In the genomic region with DNA sequence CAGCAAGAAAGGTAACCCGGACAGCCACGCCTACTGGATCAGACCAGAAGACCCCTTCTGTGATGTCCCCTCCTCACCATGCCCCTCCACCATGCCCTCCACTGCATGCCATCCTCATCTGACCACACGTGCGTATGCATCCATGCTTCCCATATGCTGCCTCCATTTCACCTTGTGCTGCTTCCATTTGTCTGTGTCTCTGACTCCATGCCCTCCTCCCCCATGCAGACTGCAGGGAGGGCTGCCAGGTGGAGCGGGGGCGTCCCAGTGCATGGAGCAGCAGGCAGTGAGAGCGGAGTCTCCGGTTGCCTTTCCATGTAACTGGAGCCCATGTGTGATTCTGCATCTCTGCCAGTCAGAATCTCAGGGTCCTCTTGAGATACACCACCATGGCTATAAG, we compare ENCODE assay signal across 22 cellular contexts. TPM values are rescaled to one million over a fixed set of nuclear protein-coding genes. Genes with fewer than 3 reads are reported as not detected.
A peak's percentile ranks its signal among the peaks of the same experiment; 100 is the strongest.
DNase-seq lines count a peak whose midpoint lies in the region; ATAC-seq and TF ChIP-seq lines count a peak whose summit lies in the region.
"Had no signal": no experiment of that assay in that cellular context is flagged by ENCODE, and none has a peak within 500 bp of the region (broad histone marks: within the 10 kb centered on the region; RNA-seq: fewer than 3 reads in every experiment).

No MANE protein-coding gene starts in this region.

- peaks cover 70% of the 10 kb centered on the region for H3K4me1 Mint-ChIP-seq in activated CD8-positive, alpha-beta T cell treated with anti-CD3 and anti-CD28 coated beads for 36 hours (ENCODE audit: low read depth)
- H3K4me1 Mint-ChIP-seq in naive thymus-derived CD8-positive, alpha-beta T cell: peaks cover 37 to 71% (median 62%) of the 10 kb centered on the region in 4 donors
- H3K4me1 Mint-ChIP-seq: H9 had no signal

- H3K36me3 ChIP-seq in left ventricle myocardium inferior (peaks cover 62% of the 10 kb centered on the region), heart right ventricle (peaks cover 0 to 98% (median 18%) of the 10 kb centered on the region in 9 donors)

- no peak for ATAC-seq in heart right ventricle
- ATAC-seq in activated CD8-positive, alpha-beta T cell treated with anti-CD3 and anti-CD28 coated beads for 36 hours: no peak
- ATAC-seq in naive thymus-derived CD8-positive, alpha-beta T cell: no peak
- ATAC-seq: activated naive CD4-positive, alpha-beta T cell treated with anti-CD3 and anti-CD28 coated beads, Interleukin-2, amount 50 U/mL, for 72 hours; left colon; T-helper 17 cell had no signal

- 96 to 97% methylated on average over 8 of the region's 8 CpGs for WGBS in heart right ventricle, 2 donors

- no peaks in the 10 kb centered on the region for H3K9me3 ChIP-seq in left ventricle myocardium inferior (replicated peaks)
- no peaks in the 10 kb centered on the region for H3K9me3 ChIP-seq in heart right ventricle
- H3K9me3 ChIP-seq: Caco-2, esophagus squamous epithelium had no signal

- H3K27me3 Mint-ChIP-seq in activated CD8-positive, alpha-beta T cell treated with anti-CD3 and anti-CD28 coated beads for 36 hours: no peaks in the 10 kb centered on the region
- H3K27me3 Mint-ChIP-seq in naive thymus-derived CD8-positive, alpha-beta T cell: no peaks in the 10 kb centered on the region
- H3K27me3 Mint-ChIP-seq: activated CD4-positive, alpha-beta T cell treated with anti-CD3 and anti-CD28 coated beads, Interleukin-2, amount 10 ng/mL, durations not matched to agents 24 days and 14 days; T-helper 17 cell had no signal

- H3K4me1 ChIP-seq in left ventricle myocardium inferior (peaks cover 46% of the 10 kb centered on the region), heart right ventricle (peaks cover 1 to 46% (median 20%) of the 10 kb centered on the region in 9 donors)
- H3K4me1 ChIP-seq: Caco-2 had no signal

- peaks cover 57% of the 10 kb centered on the region for H3K36me3 Mint-ChIP-seq in activated CD8-positive, alpha-beta T cell treated with anti-CD3 and anti-CD28 coated beads for 36 hours (ENCODE audit: low read depth)
- peaks cover 0 to 99% (median 15%) of the 10 kb centered on the region in 3 donors for H3K36me3 Mint-ChIP-seq in naive thymus-derived CD8-positive, alpha-beta T cell

- DNase-seq in left ventricle myocardium inferior (no peak), heart right ventricle (no peak), SHP77 (lab: John Stamatoyannopoulos, UW) (no peak), T-helper 2 cell (no peak), NCI-H1436 treated with DMSO at 0.1 percent for 48 hours (lab: John Stamatoyannopoulos, UW) (no peak)
- no peak for DNase-seq in activated CD8-positive, alpha-beta T cell treated with anti-CD3 and anti-CD28 coated beads for 36 hours
- DNase-seq in naive thymus-derived CD8-positive, alpha-beta T cell: no peak
- DNase-seq: activated CD4-positive, alpha-beta T cell treated with anti-CD3 and anti-CD28 coated beads, Interleukin-2, amount 10 ng/mL, durations not matched to agents 24 days and 14 days; effector memory CD4-positive, alpha-beta T cell; esophagus squamous epithelium; H9; KBM-7; left colon; MV-4-11; NCI-H187; NCI-H2227 treated with DMSO at 0.1 percent for 48 hours; PC-9; retina; stimulated activated CD4-positive, alpha-beta T cell treated with anti-CD3 and anti-CD28 coated beads, Interleukin-12 subunit alpha, Interleukin-12 subunit beta, amount 100 ng/mL, for 4 hours; T-helper 17 cell had no signal

- H3K4me3 ChIP-seq in left ventricle myocardium inferior: no peak overlapping the region
- H3K4me3 ChIP-seq in heart right ventricle: no peak overlapping the region
- H3K4me3 ChIP-seq: esophagus squamous epithelium, PC-9 had no signal

- POLR2A ChIA-PET in activated CD8-positive, alpha-beta T cell treated with anti-CD3 and anti-CD28 coated beads for 36 hours (lab: Charles Lee): no interaction called here
- POLR2A ChIA-PET in naive thymus-derived CD8-positive, alpha-beta T cell (lab: Charles Lee): no interaction called here

- CTCF ChIA-PET in activated CD8-positive, alpha-beta T cell treated with anti-CD3 and anti-CD28 coated beads for 36 hours (lab: Charles Lee): interaction anchor here (3.3 kb wide), 1 partner anchor 13 kb away, joined by 17 read pairs; no protein-coding TSS in a partner anchor

- no peaks in the 10 kb centered on the region for H3K9me3 Mint-ChIP-seq in activated CD8-positive, alpha-beta T cell treated with anti-CD3 and anti-CD28 coated beads for 36 hours
- H3K9me3 Mint-ChIP-seq in naive thymus-derived CD8-positive, alpha-beta T cell: no peaks in the 10 kb centered on the region
- H3K9me3 Mint-ChIP-seq: activated CD4-positive, alpha-beta T cell treated with anti-CD3 and anti-CD28 coated beads, Interleukin-2, amount 10 ng/mL, durations not matched to agents 24 days and 14 days; activated naive CD4-positive, alpha-beta T cell treated with anti-CD3 and anti-CD28 coated beads, Interleukin-2, amount 50 U/mL, for 72 hours; H9 had no signal

- intact Hi-C loops in left ventricle myocardium inferior (cut with micrococcal nuclease): no loop called here
- intact Hi-C loops in heart right ventricle (cut with DNase I): loop anchor here in 2 of 10 donors (5.0 to 10.0 kb wide), 2 partner anchors 38 to 141 kb away; no protein-coding TSS in a partner anchor
- intact Hi-C loops in activated CD8-positive, alpha-beta T cell treated with anti-CD3 and anti-CD28 coated beads for 36 hours (cut with micrococcal nuclease): no loop called here

- H3K4me3 Mint-ChIP-seq in activated CD8-positive, alpha-beta T cell treated with anti-CD3 and anti-CD28 coated beads for 36 hours: no peak overlapping the region
- peak overlapping the region in 1 of 10 donors; percentile 22 for H3K4me3 Mint-ChIP-seq in naive thymus-derived CD8-positive, alpha-beta T cell
- H3K4me3 Mint-ChIP-seq: activated CD4-positive, alpha-beta T cell treated with anti-CD3 and anti-CD28 coated beads, Interleukin-2, amount 10 ng/mL, durations not matched to agents 24 days and 14 days; H9; T-helper 17 cell had no signal

- peak overlapping the region; percentile 56 for H3K27ac Mint-ChIP-seq in activated CD8-positive, alpha-beta T cell treated with anti-CD3 and anti-CD28 coated beads for 36 hours
- peak overlapping the region in 8 of 10 donors; percentile 14 to 84 (median 65) for H3K27ac Mint-ChIP-seq in naive thymus-derived CD8-positive, alpha-beta T cell
- H3K27ac Mint-ChIP-seq: H9 had no signal

- no peaks in the 10 kb centered on the region for H3K27me3 ChIP-seq in left ventricle myocardium inferior (ENCODE audit: low read depth)
- H3K27me3 ChIP-seq in heart right ventricle: no peaks in the 10 kb centered on the region
- H3K27me3 ChIP-seq: esophagus squamous epithelium had no signal

- peak overlapping the region; percentile 43 for H3K27ac ChIP-seq in left ventricle myocardium inferior (replicated peaks)
- H3K27ac ChIP-seq in heart right ventricle: peak overlapping the region in 2 of 10 donors; percentile 11 to 47
- H3K27ac ChIP-seq: esophagus squamous epithelium, PC-9 had no signal

- no peak for TF ChIP-seq CTCF in left ventricle myocardium inferior (IDR thresholded peaks at IDR 0.05; ENCODE audit: borderline replicate concordance)
- no peak for TF ChIP-seq CTCF in heart right ventricle (IDR thresholded peaks at IDR 0.05)
- no peak for TF ChIP-seq CTCF in activated CD8-positive, alpha-beta T cell treated with anti-CD3 and anti-CD28 coated beads for 36 hours (IDR thresholded peaks at IDR 0.05)

RNA-seq across cellular contexts. Expression of a gene that starts 52.6 kb away (rescaled TPM):
- total RNA-seq in left ventricle myocardium inferior (33.3 TPM), heart right ventricle (10 to 100 TPM; 20.2 to 33.8 (median 26.0) TPM)
- polyA plus RNA-seq in heart right ventricle: 10 to 100 TPM; 22.6 to 61.2 TPM
- 10 to 100 TPM; 27.5 to 32.7 TPM for total RNA-seq in activated CD8-positive, alpha-beta T cell treated with anti-CD3 and anti-CD28 coated beads for 36 hours
- total RNA-seq in naive thymus-derived CD8-positive, alpha-beta T cell: 10 to 100 TPM; 44.9 to 48.6 TPM
- polyA plus RNA-seq in naive thymus-derived CD8-positive, alpha-beta T cell: 10 to 100 TPM; 29.8 to 43.8 (median 42.4) TPM

RNA-seq across cellular contexts. Expression of a gene that starts 52.7 kb away (rescaled TPM):
- total RNA-seq in left ventricle myocardium inferior: 32.0 TPM
- 10 to 100 TPM; 21.3 to 34.2 (median 25.3) TPM for total RNA-seq in heart right ventricle
- 10 to 100 TPM; 30.4 to 58.4 TPM for polyA plus RNA-seq in heart right ventricle
- total RNA-seq in activated CD8-positive, alpha-beta T cell treated with anti-CD3 and anti-CD28 coated beads for 36 hours: 10 to 100 TPM; 24.8 to 28.3 TPM
- total RNA-seq in naive thymus-derived CD8-positive, alpha-beta T cell: 10 to 100 TPM; 41.3 to 45.1 TPM
- polyA plus RNA-seq in naive thymus-derived CD8-positive, alpha-beta T cell: 10 to 100 TPM; 32.1 to 41.7 (median 36.3) TPM
